8 cellular contexts compared by ENCODE assay signal in genomic region chr9:129080312-129080607, GRCh38. TPM values are rescaled to one million over a fixed set of nuclear protein-coding genes. Genes with fewer than 3 reads are reported as not detected.
A peak's percentile ranks its signal among the peaks of the same experiment; 100 is the strongest.
DNase-seq lines count a peak whose midpoint lies in the region; ATAC-seq, FAIRE-seq and TF ChIP-seq lines count a peak whose summit lies in the region.

No MANE protein-coding gene starts in this region.

- H3K9ac ChIP-seq in HCT116 (ENCODE audit: low read length) (peak overlapping the region; percentile 5; the same call in 1 of the 2 replicates), K562 (ENCODE audit: insufficient read depth in 1 of 2, low read depth in 2 of 2, low read length in 2 of 2) (peak overlapping the region; percentile 68 to 87)

- no peak for TF ChIP-seq CTCF in A549 (IDR thresholded peaks at IDR 0.05)
- no peak for TF ChIP-seq CTCF in HCT116 (IDR thresholded peaks at IDR 0.05 in 2 of 3, conservative IDR thresholded peaks at IDR 0.05 in 1 of 3; ENCODE audit: borderline replicate concordance in 1 of 3, insufficient read depth in 1 of 3, low read depth in 2 of 3, low read length in 2 of 3)
- TF ChIP-seq CTCF in K562 (IDR thresholded peaks at IDR 0.05 in 2 of 3, conservative IDR thresholded peaks at IDR 0.05 in 1 of 3; ENCODE audit: insufficient read depth in 2 of 3, low read depth in 1 of 3, low read length in 3 of 3): no peak
- no peak for TF ChIP-seq CTCF in mucosa of descending colon (IDR thresholded peaks at IDR 0.05)

- intact Hi-C loops in HCT116 (cut with micrococcal nuclease): loop anchor here (2.0 kb wide), 1 partner anchor 51 kb away; the partner anchor contains the start of gene SH3GLB2
- intact Hi-C loops in K562 (cut with micrococcal nuclease): loop anchor here (5.0 kb wide), 1 partner anchor 43 kb away; the partner anchor contains the start of gene MIGA2
- intact Hi-C loops in mucosa of descending colon (cut with DNase I, micrococcal nuclease): no loop called here

- FAIRE-seq in A549 (lab: Jason Lieb, UNC): no peak
- no peak for FAIRE-seq in K562 (lab: Jason Lieb, UNC)

- TF ChIP-seq EP300 in A549 (IDR thresholded peaks at IDR 0.05) (no peak), K562 (IDR thresholded peaks at IDR 0.05; ENCODE audit: low read length) (no peak)

- 24% methylated on average over 11 of the region's 11 CpGs for WGBS in A549 (ENCODE audit: missing lambda C conversion rate)
- 2% methylated on average over 10 of the region's 11 CpGs for WGBS in K562 (ENCODE audit: insufficient coverage, low coverage, missing lambda C conversion rate)

- CTCF ChIA-PET in A549 (lab: Yijun Ruan, JAX) (interaction anchor here (0.6 to 1.9 kb wide), 4 partner anchors 51 to 301 kb away, joined by 3 to 8 read pairs (median 4); no protein-coding TSS in a partner anchor), HCT116 (lab: Charles Lee) (interaction anchor here (2.3 kb wide), 1 partner anchor 544 kb away, joined by 8 read pairs; no protein-coding TSS in a partner anchor), K562 (lab: Yijun Ruan, JAX; ENCODE audit: low intra/inter-chr PET ratio) (no interaction called here)

- peak overlapping the region; percentile 92 for H3K4me2 ChIP-seq in A549
- peak overlapping the region; percentile 65 for H3K4me2 ChIP-seq in HCT116 (ENCODE audit: low read length)
- peak overlapping the region; percentile 87 for H3K4me2 ChIP-seq in K562 (ENCODE audit: insufficient read depth, low read length)

- H3K4me3 ChIP-seq in A549 (peak overlapping the region; percentile 53), HCT116 (replicated peaks in 1 of 2; ENCODE audit: low read depth in 1 of 2, low read length in 2 of 2) (peak overlapping the region; percentile 50 to 95), K562 (peak overlapping the region; percentile 67), mucosa of descending colon (peak overlapping the region; percentile 64)

- BruUV-seq in HCT116 (replicated peaks; lab: Mats Ljungman, UMichigan) (TSS peak; percentile 66), K562 (replicated peaks; lab: Mats Ljungman, UMichigan) (TSS peak; percentile 91)

- no peaks in the 10 kb centered on the region for H3K36me3 ChIP-seq in HCT116 (ENCODE audit: control insufficient read depth in 1 of 2, insufficient read depth in 2 of 2, low read length in 2 of 2)
- peaks cover 30% of the 10 kb centered on the region; the same call in 2 of the 3 replicates for H3K36me3 ChIP-seq in K562 (ENCODE audit: control insufficient read depth, insufficient read depth, low read length)
- no peaks in the 10 kb centered on the region for H3K36me3 ChIP-seq in mucosa of descending colon (ENCODE audit: low read depth)

- RAD21 ChIA-PET in HCT116 (lab: Charles Lee; ENCODE audit: low non-redundant PET in 1 of 2, low total read pairs in 2 of 2, uncharacterized antibody in 2 of 2, unreplicated experiment in 2 of 2): interaction anchor here in 1 of 2 experiments (1.0 kb wide), 1 partner anchor 60 kb away, joined by 4 read pairs; no protein-coding TSS in a partner anchor

- DNase-seq in A549 (ENCODE audit: low read depth in 1 of 2, low spot score in 1 of 2) (no peak), HCT116 (ENCODE audit: low read depth, low spot score) (no peak), K562 (ENCODE audit: extremely low read depth in 1 of 4, low spot score in 3 of 4) (no peak), mucosa of descending colon (no peak), NCI-H1417 (lab: John Stamatoyannopoulos, UW) (no peak)

- H2AFZ ChIP-seq in HCT116 (ENCODE audit: low read depth, low read length, poor library complexity, severe bottlenecking) (no peak overlapping the region), K562 (ENCODE audit: low read depth, low read length) (peak overlapping the region; percentile 88)

- H3K27ac ChIP-seq in A549 (peak overlapping the region; percentile 15 to 74; a peak in 3 of 6 replicates), HCT116 (ENCODE audit: low read depth, low read length) (no peak overlapping the region), K562 (ENCODE audit: extremely low read depth, low read depth, low read length) (peak overlapping the region; percentile 68)

- TF ChIP-seq RAD21 in A549 (conservative IDR thresholded peaks at IDR 0.05 in 1 of 2, IDR thresholded peaks at IDR 0.05 in 1 of 2) (no peak), HCT116 (IDR thresholded peaks at IDR 0.05; ENCODE audit: low read depth) (no peak), K562 (CRISPR knock-in tag; conservative IDR thresholded peaks at IDR 0.05 in 1 of 2, IDR thresholded peaks at IDR 0.05 in 1 of 2) (no peak)

- H4K20me1 ChIP-seq in HCT116 (ENCODE audit: insufficient read depth): no peaks in the 10 kb centered on the region
- no peaks in the 10 kb centered on the region; the same call in 1 of the 2 replicates for H4K20me1 ChIP-seq in K562 (replicated peaks; ENCODE audit: control insufficient read depth, insufficient read depth, low read length)

- H3K79me2 ChIP-seq in HCT116 (ENCODE audit: insufficient read depth, low read length) (peaks cover 31% of the 10 kb centered on the region), K562 (ENCODE audit: control insufficient read depth, insufficient read depth, low read length) (peaks cover 47% of the 10 kb centered on the region)

- POLR2A ChIA-PET in A549 (lab: Yijun Ruan, JAX) (interaction anchor here (1.2 to 1.9 kb wide), 6 partner anchors 9 to 52 kb away, joined by 3 to 8 read pairs (median 6); partner anchors contain the start of genes MIGA2 and SH3GLB2), HCT116 (lab: Charles Lee) (interaction anchor here (0.9 to 1.8 kb wide), 3 partner anchors 10 to 98 kb away, joined by 3 to 5 read pairs (median 4); partner anchors contain the start of genes IER5L and SH3GLB2), K562 (lab: Yijun Ruan, JAX) (interaction anchor here (0.6 to 2.2 kb wide), 11 partner anchors 7 to 1210 kb away, joined by 3 to 7 read pairs (median 3); no protein-coding TSS in a partner anchor)

- in situ Hi-C loops in K562 (cut with MboI): no loop called here

- ATAC-seq in A549 (no peak), HCT116 (no peak), K562 (no peak), mucosa of descending colon (no peak), GM21515 (IDR thresholded peaks at IDR 0.05; ENCODE audit: unreplicated experiment) (no peak), GM21360 (IDR thresholded peaks at IDR 0.05; ENCODE audit: unreplicated experiment) (no peak), GM19395 (IDR thresholded peaks at IDR 0.05; ENCODE audit: unreplicated experiment) (no peak)

- TF ChIP-seq POLR2A in A549 (IDR thresholded peaks at IDR 0.05; ENCODE audit: low read length): no peak
- TF ChIP-seq POLR2A in HCT116 (IDR thresholded peaks at IDR 0.05; ENCODE audit: borderline replicate concordance, extremely low read depth, insufficient read depth, insufficient read length): no peak
- TF ChIP-seq POLR2A in K562 (conservative IDR thresholded peaks at IDR 0.05): no peak

- H3K9me1 ChIP-seq in K562 (ENCODE audit: control insufficient read depth, insufficient read depth, low read length): no peaks in the 10 kb centered on the region

- H3K4me1 ChIP-seq in A549 (peaks cover 18% of the 10 kb centered on the region; the same call in 2 of the 3 replicates), HCT116 (ENCODE audit: control insufficient read depth in 1 of 2, insufficient read depth in 2 of 2, low read length in 2 of 2) (peaks cover 11 to 17% of the 10 kb centered on the region in 2 experiments), K562 (replicated peaks in 1 of 2; ENCODE audit: control insufficient read depth in 2 of 2, insufficient read depth in 2 of 2, low read length in 2 of 2) (peaks cover 4 to 48% of the 10 kb centered on the region in 2 experiments; a peak in 4 of 5 replicates), mucosa of descending colon (ENCODE audit: low read depth) (peaks cover 61% of the 10 kb centered on the region)

- H3K27me3 ChIP-seq in HCT116 (ENCODE audit: insufficient read depth, low read length): no peaks in the 10 kb centered on the region
- H3K27me3 ChIP-seq in K562 (ENCODE audit: control insufficient read depth in 2 of 2, insufficient read depth in 2 of 2, low read length in 2 of 2): no peaks in the 10 kb centered on the region

- H3K9me3 ChIP-seq in A549 (no peaks in the 10 kb centered on the region), HCT116 (ENCODE audit: control insufficient read depth in 1 of 2, insufficient read depth in 1 of 2, low read depth in 1 of 2, low read length in 2 of 2) (no peaks in the 10 kb centered on the region), K562 (replicated peaks; ENCODE audit: control insufficient read depth, insufficient read depth, low read depth, low read length) (no peaks in the 10 kb centered on the region), mucosa of descending colon (no peaks in the 10 kb centered on the region)

- no peaks in the 10 kb centered on the region for H3K9me2 ChIP-seq in HCT116 (ENCODE audit: insufficient read depth)

RNA-seq across cellular contexts. Expression of gene DOLPP1, which starts 0.7 kb away (rescaled TPM):
- polyA plus RNA-seq in A549 (2011; rRNA removed): 25.6 and 31.4 TPM in 2 replicates
- polyA plus RNA-seq in A549 (2012; cell fraction: cytosol; rRNA removed): 37.1 and 43.6 TPM in 2 replicates
- polyA plus RNA-seq in A549 (2012; cell fraction: nucleus; rRNA removed): 48.5 and 52.7 TPM in 2 replicates
- 21.8 to 23.5 TPM (median 22.2 TPM) in 3 replicates for polyA plus RNA-seq in A549 (2017; fragmentation: RNase III; extraction: RNeasy Plus Mini Kit Qiagen cat#74134 plus additional on column Dnase treatment)
- 21.0 and 23.0 TPM in 2 replicates for polyA minus RNA-seq in A549 (2011; rRNA and poly(A)+ RNA removed)
- 17.4 TPM for total RNA-seq in HCT116 (2021; ENCODE audit: unreplicated experiment)
- 12.6 and 13.4 TPM in 2 replicates for polyA plus RNA-seq in HCT116 (2012)
- total RNA-seq in K562 (2011; cell fraction: chromatin; rRNA removed; ENCODE audit: low replicate concordance): 25.1 and 61.9 TPM in 2 replicates
- total RNA-seq in K562 (2011; cell fraction: nucleolus; rRNA removed): 71.3 and 71.4 TPM in 2 replicates
- 60.4 and 62.9 TPM in 2 replicates for total RNA-seq in K562 (2011; cell fraction: nucleoplasm; rRNA removed)
- 25.2 and 28.7 TPM in 2 replicates for total RNA-seq in K562 (2014; rRNA removed)
- total RNA-seq in K562 (2014; rRNA removed; fragmentation: Illumina TruSeq; extraction: Trizol): 16.1 and 20.1 TPM in 2 replicates
- total RNA-seq in K562 (2015; rRNA removed; fragmentation: Illumina TruSeq; extraction: Trizol): 29.8 and 30.5 TPM in 2 replicates
- 37.5 and 39.8 TPM in 2 replicates for total RNA-seq in K562 (2021)
- polyA plus RNA-seq in K562 (2011; rRNA removed): 33.4 and 36.2 TPM in 2 replicates
- polyA plus RNA-seq in K562 (2011; cell fraction: cytosol; rRNA removed): 45.2 and 65.3 TPM in 2 replicates
- 50.0 and 61.6 TPM in 2 replicates for polyA plus RNA-seq in K562 (2011; cell fraction: nucleus; rRNA removed)
- 21.4 and 22.1 TPM in 2 replicates for polyA plus RNA-seq in K562 (2012)
- 34.6 and 38.7 TPM in 2 replicates for polyA plus RNA-seq in K562 (2014; fragmentation: Illumina TruSeq; extraction: Trizol)
- 10 to 100 TPM in 1 of 2 experiments, 1 to 10 TPM in 1; 3.0 to 19.2 TPM for polyA plus RNA-seq in K562 (2014; fragmentation: Nextera tagmentation; extraction: Ambion mirVana)
- polyA plus RNA-seq in K562 (2014; rRNA removed): 36.5 and 40.5 TPM in 2 replicates
- 19.4 and 20.2 TPM in 2 replicates for polyA minus RNA-seq in K562 (2011; rRNA and poly(A)+ RNA removed)
- 11.6 and 13.9 TPM in 2 replicates for polyA minus RNA-seq in K562 (2011; cell fraction: cytosol; rRNA and poly(A)+ RNA removed)
- 9.4 and 14.6 TPM in 2 replicates for polyA minus RNA-seq in K562 (2011; cell fraction: nucleus; rRNA and poly(A)+ RNA removed)
- total RNA-seq in mucosa of descending colon: 10 to 100 TPM; 27.6 to 59.7 (median 48.3) TPM

RNA-seq across cellular contexts. Expression of gene CRAT, which starts 30.3 kb away (rescaled TPM):
- polyA plus RNA-seq in A549 (2011; rRNA removed) (20.5 and 20.8 TPM in 2 replicates), A549 (2017; fragmentation: RNase III; extraction: RNeasy Plus Mini Kit Qiagen cat#74134 plus additional on column Dnase treatment) (22.7 to 26.2 TPM (median 26.0 TPM) in 3 replicates), K562 (2011; rRNA removed) (5.4 and 9.6 TPM in 2 replicates), K562 (2014; fragmentation: Illumina TruSeq; extraction: Trizol) (7.4 and 11.7 TPM in 2 replicates), K562 (2014; fragmentation: Nextera tagmentation; extraction: Ambion mirVana) (under 1 TPM; 0.20 to 0.67 TPM), K562 (2014; rRNA removed) (6.2 and 6.3 TPM in 2 replicates)
- 25.2 and 33.6 TPM in 2 replicates for polyA plus RNA-seq in A549 (2012; cell fraction: cytosol; rRNA removed)
- 37.5 and 53.0 TPM in 2 replicates for polyA plus RNA-seq in A549 (2012; cell fraction: nucleus; rRNA removed)
- 26.6 and 34.0 TPM in 2 replicates for polyA minus RNA-seq in A549 (2011; rRNA and poly(A)+ RNA removed)
- total RNA-seq in HCT116 (2021; ENCODE audit: unreplicated experiment) (29.0 TPM), K562 (2014; rRNA removed) (8.2 and 10.1 TPM in 2 replicates), K562 (2014; rRNA removed; fragmentation: Illumina TruSeq; extraction: Trizol) (2.7 and 3.7 TPM in 2 replicates), K562 (2015; rRNA removed; fragmentation: Illumina TruSeq; extraction: Trizol) (4.7 and 4.8 TPM in 2 replicates), K562 (2021) (13.8 and 14.8 TPM in 2 replicates), mucosa of descending colon (10 to 100 TPM; 62.0 to 86.5 (median 71.2) TPM)
- polyA plus RNA-seq in HCT116 (2012): 29.3 and 32.2 TPM in 2 replicates
- 9.6 and 13.0 TPM in 2 replicates for total RNA-seq in K562 (2011; cell fraction: chromatin; rRNA removed; ENCODE audit: low replicate concordance)
- 6.7 and 10.3 TPM in 2 replicates for total RNA-seq in K562 (2011; cell fraction: nucleolus; rRNA removed)
- 6.0 and 8.1 TPM in 2 replicates for total RNA-seq in K562 (2011; cell fraction: nucleoplasm; rRNA removed)
- 8.6 and 11.9 TPM in 2 replicates for polyA plus RNA-seq in K562 (2011; cell fraction: cytosol; rRNA removed)
- 12.2 and 15.8 TPM in 2 replicates for polyA plus RNA-seq in K562 (2011; cell fraction: nucleus; rRNA removed)
- 10.9 and 22.6 TPM in 2 replicates for polyA plus RNA-seq in K562 (2012)
- polyA minus RNA-seq in K562 (2011; rRNA and poly(A)+ RNA removed): 5.0 and 5.1 TPM in 2 replicates
- 7.5 and 12.5 TPM in 2 replicates for polyA minus RNA-seq in K562 (2011; cell fraction: cytosol; rRNA and poly(A)+ RNA removed)
- 2.2 and 4.3 TPM in 2 replicates for polyA minus RNA-seq in K562 (2011; cell fraction: nucleus; rRNA and poly(A)+ RNA removed)

RNA-seq across cellular contexts. Expression of gene PTPA, which starts 31.0 kb away (rescaled TPM):
- polyA plus RNA-seq in A549 (2011; rRNA removed) (140 and 149 TPM in 2 replicates), A549 (2017; fragmentation: RNase III; extraction: RNeasy Plus Mini Kit Qiagen cat#74134 plus additional on column Dnase treatment) (140 to 167 TPM (median 161 TPM) in 3 replicates), K562 (2011; rRNA removed) (106 and 121 TPM in 2 replicates), K562 (2014; fragmentation: Illumina TruSeq; extraction: Trizol) (72.6 and 83.7 TPM in 2 replicates), K562 (2014; fragmentation: Nextera tagmentation; extraction: Ambion mirVana) (1 to 10 TPM; 1.7 to 3.4 TPM), K562 (2014; rRNA removed) (60.6 and 66.3 TPM in 2 replicates)
- polyA plus RNA-seq in A549 (2012; cell fraction: cytosol; rRNA removed): 95.3 and 125 TPM in 2 replicates
- 109 and 124 TPM in 2 replicates for polyA plus RNA-seq in A549 (2012; cell fraction: nucleus; rRNA removed)
- polyA minus RNA-seq in A549 (2011; rRNA and poly(A)+ RNA removed): 150 and 168 TPM in 2 replicates
- total RNA-seq in HCT116 (2021; ENCODE audit: unreplicated experiment) (177 TPM), K562 (2014; rRNA removed) (87.7 and 122 TPM in 2 replicates), K562 (2014; rRNA removed; fragmentation: Illumina TruSeq; extraction: Trizol) (54.0 and 58.6 TPM in 2 replicates), K562 (2015; rRNA removed; fragmentation: Illumina TruSeq; extraction: Trizol) (73.0 and 77.4 TPM in 2 replicates), K562 (2021) (109 and 119 TPM in 2 replicates), mucosa of descending colon (100 to 1,000 TPM in 2 of 3 donors, 10 to 100 TPM in 1; 95.3 to 109 (median 109) TPM)
- polyA plus RNA-seq in HCT116 (2012): 168 and 172 TPM in 2 replicates
- total RNA-seq in K562 (2011; cell fraction: chromatin; rRNA removed; ENCODE audit: low replicate concordance): 42.2 and 97.6 TPM in 2 replicates
- 57.8 and 60.5 TPM in 2 replicates for total RNA-seq in K562 (2011; cell fraction: nucleolus; rRNA removed)
- total RNA-seq in K562 (2011; cell fraction: nucleoplasm; rRNA removed): 50.5 and 57.4 TPM in 2 replicates
- polyA plus RNA-seq in K562 (2011; cell fraction: cytosol; rRNA removed): 85.0 and 104 TPM in 2 replicates
- 59.1 and 61.5 TPM in 2 replicates for polyA plus RNA-seq in K562 (2011; cell fraction: nucleus; rRNA removed)
- 76.9 and 94.0 TPM in 2 replicates for polyA plus RNA-seq in K562 (2012)
- 99.5 and 120 TPM in 2 replicates for polyA minus RNA-seq in K562 (2011; rRNA and poly(A)+ RNA removed)
- polyA minus RNA-seq in K562 (2011; cell fraction: cytosol; rRNA and poly(A)+ RNA removed): 61.5 and 61.9 TPM in 2 replicates
- 15.3 and 28.9 TPM in 2 replicates for polyA minus RNA-seq in K562 (2011; cell fraction: nucleus; rRNA and poly(A)+ RNA removed)

RNA-seq across cellular contexts. Expression of gene MIGA2, which starts 43.8 kb away (rescaled TPM):
- polyA plus RNA-seq in A549 (2011; rRNA removed) (6.3 and 6.4 TPM in 2 replicates), A549 (2017; fragmentation: RNase III; extraction: RNeasy Plus Mini Kit Qiagen cat#74134 plus additional on column Dnase treatment) (12.8 to 16.1 TPM (median 15.1 TPM) in 3 replicates), K562 (2011; rRNA removed) (19.8 and 37.8 TPM in 2 replicates), K562 (2014; fragmentation: Illumina TruSeq; extraction: Trizol) (15.2 and 25.9 TPM in 2 replicates), K562 (2014; fragmentation: Nextera tagmentation; extraction: Ambion mirVana) (under 1 TPM; 0.15 to 0.77 TPM), K562 (2014; rRNA removed) (51.4 and 54.1 TPM in 2 replicates)
- polyA plus RNA-seq in A549 (2012; cell fraction: cytosol; rRNA removed): 14.6 and 16.3 TPM in 2 replicates
- 65.4 and 92.7 TPM in 2 replicates for polyA plus RNA-seq in A549 (2012; cell fraction: nucleus; rRNA removed)
- 4.3 and 6.2 TPM in 2 replicates for polyA minus RNA-seq in A549 (2011; rRNA and poly(A)+ RNA removed)
- total RNA-seq in HCT116 (2021; ENCODE audit: unreplicated experiment) (23.7 TPM), K562 (2014; rRNA removed) (25.4 and 30.5 TPM in 2 replicates), K562 (2014; rRNA removed; fragmentation: Illumina TruSeq; extraction: Trizol) (5.3 and 7.3 TPM in 2 replicates), K562 (2015; rRNA removed; fragmentation: Illumina TruSeq; extraction: Trizol) (18.0 and 22.7 TPM in 2 replicates), K562 (2021) (47.6 and 49.4 TPM in 2 replicates), mucosa of descending colon (10 to 100 TPM; 56.2 to 89.4 (median 57.1) TPM)
- polyA plus RNA-seq in HCT116 (2012): 14.5 and 15.4 TPM in 2 replicates
- 92.3 and 308 TPM in 2 replicates for total RNA-seq in K562 (2011; cell fraction: chromatin; rRNA removed; ENCODE audit: low replicate concordance)
- 215 and 248 TPM in 2 replicates for total RNA-seq in K562 (2011; cell fraction: nucleolus; rRNA removed)
- total RNA-seq in K562 (2011; cell fraction: nucleoplasm; rRNA removed): 114 and 139 TPM in 2 replicates
- polyA plus RNA-seq in K562 (2011; cell fraction: cytosol; rRNA removed): 19.0 and 25.6 TPM in 2 replicates
- polyA plus RNA-seq in K562 (2011; cell fraction: nucleus; rRNA removed): 374 and 378 TPM in 2 replicates
- 25.3 and 34.3 TPM in 2 replicates for polyA plus RNA-seq in K562 (2012)
- polyA minus RNA-seq in K562 (2011; rRNA and poly(A)+ RNA removed): 7.0 and 8.3 TPM in 2 replicates
- polyA minus RNA-seq in K562 (2011; cell fraction: cytosol; rRNA and poly(A)+ RNA removed): 10.7 and 12.7 TPM in 2 replicates
- 52.0 and 76.5 TPM in 2 replicates for polyA minus RNA-seq in K562 (2011; cell fraction: nucleus; rRNA and poly(A)+ RNA removed)

RNA-seq across cellular contexts. Expression of gene SH3GLB2, which starts 52.1 kb away (rescaled TPM):
- polyA plus RNA-seq in A549 (2011; rRNA removed): 28.3 and 30.0 TPM in 2 replicates
- 55.5 and 69.2 TPM in 2 replicates for polyA plus RNA-seq in A549 (2012; cell fraction: cytosol; rRNA removed)
- polyA plus RNA-seq in A549 (2012; cell fraction: nucleus; rRNA removed): 276 and 298 TPM in 2 replicates
- 40.2 to 42.6 TPM (median 40.6 TPM) in 3 replicates for polyA plus RNA-seq in A549 (2017; fragmentation: RNase III; extraction: RNeasy Plus Mini Kit Qiagen cat#74134 plus additional on column Dnase treatment)
- polyA minus RNA-seq in A549 (2011; rRNA and poly(A)+ RNA removed): 29.5 and 40.5 TPM in 2 replicates
- total RNA-seq in HCT116 (2021; ENCODE audit: unreplicated experiment): 87.9 TPM
- polyA plus RNA-seq in HCT116 (2012): 88.5 and 89.0 TPM in 2 replicates
- total RNA-seq in K562 (2011; cell fraction: chromatin; rRNA removed; ENCODE audit: low replicate concordance): 56.9 and 171 TPM in 2 replicates
- 132 and 142 TPM in 2 replicates for total RNA-seq in K562 (2011; cell fraction: nucleolus; rRNA removed)
- 83.5 and 91.6 TPM in 2 replicates for total RNA-seq in K562 (2011; cell fraction: nucleoplasm; rRNA removed)
- 58.8 and 72.7 TPM in 2 replicates for total RNA-seq in K562 (2014; rRNA removed)
- total RNA-seq in K562 (2014; rRNA removed; fragmentation: Illumina TruSeq; extraction: Trizol): 17.3 and 23.0 TPM in 2 replicates
- 35.2 and 35.9 TPM in 2 replicates for total RNA-seq in K562 (2015; rRNA removed; fragmentation: Illumina TruSeq; extraction: Trizol)
- total RNA-seq in K562 (2021): 88.4 and 90.2 TPM in 2 replicates
- polyA plus RNA-seq in K562 (2011; rRNA removed): 60.6 and 64.2 TPM in 2 replicates
- 57.8 and 99.1 TPM in 2 replicates for polyA plus RNA-seq in K562 (2011; cell fraction: cytosol; rRNA removed)
- 381 and 681 TPM in 2 replicates for polyA plus RNA-seq in K562 (2011; cell fraction: nucleus; rRNA removed)
- polyA plus RNA-seq in K562 (2012): 72.8 and 106 TPM in 2 replicates
- polyA plus RNA-seq in K562 (2014; fragmentation: Illumina TruSeq; extraction: Trizol): 63.3 and 68.6 TPM in 2 replicates
- under 1 TPM; 0.20 to 0.98 TPM for polyA plus RNA-seq in K562 (2014; fragmentation: Nextera tagmentation; extraction: Ambion mirVana)
- polyA plus RNA-seq in K562 (2014; rRNA removed): 118 and 124 TPM in 2 replicates
- polyA minus RNA-seq in K562 (2011; rRNA and poly(A)+ RNA removed): 7.6 and 15.5 TPM in 2 replicates
- 24.0 and 25.5 TPM in 2 replicates for polyA minus RNA-seq in K562 (2011; cell fraction: cytosol; rRNA and poly(A)+ RNA removed)
- polyA minus RNA-seq in K562 (2011; cell fraction: nucleus; rRNA and poly(A)+ RNA removed): 32.9 and 40.3 TPM in 2 replicates
- total RNA-seq in mucosa of descending colon: 100 to 1,000 TPM; 107 to 158 (median 128) TPM

Comparison
In these comparisons a context has a peak if more than half of its experiments do, and no peak if none do; other contexts are left out.
1. intact Hi-C loops: an anchor here in HCT116 (2.0 kb wide) and K562 (5.0 kb wide); none called in mucosa of descending colon.
2. Of the 35 proteins assayed by ChIP-seq in both K562 and A549: peak only in K562: CHD4 and HDAC2; only in A549: KDM1A; in both: none; in neither: 31; mixed calls (peak in some experiments, not most) for 1.